In the genomic region with DNA sequence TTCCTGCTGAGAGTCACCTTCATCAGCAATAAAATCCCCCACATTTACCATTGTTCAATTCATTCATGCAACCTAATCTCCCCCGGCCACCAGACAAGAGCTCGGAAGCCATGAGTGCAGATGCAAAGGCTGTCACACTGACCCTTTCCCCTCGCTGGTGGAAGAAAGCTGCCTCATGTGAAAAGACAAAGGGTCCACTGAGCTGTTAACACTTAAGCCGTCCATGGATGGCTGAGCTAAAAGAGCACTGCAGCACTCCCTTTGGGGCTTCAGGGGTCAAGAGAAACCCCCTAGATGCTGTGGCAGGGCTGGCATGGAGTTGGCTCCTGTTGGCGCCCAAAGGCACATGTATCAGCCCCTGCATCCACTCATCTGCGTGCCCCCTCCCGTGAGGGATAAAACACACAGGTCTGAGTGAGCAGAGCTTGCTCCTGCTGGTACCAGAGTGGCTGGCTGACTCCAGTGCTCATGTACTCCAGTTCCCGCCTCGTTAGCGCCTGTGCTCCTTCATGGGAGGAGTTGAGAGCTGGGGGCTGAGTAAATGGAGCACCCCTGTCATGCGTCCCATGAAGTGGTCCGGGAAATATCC, we compare ENCODE assay signal across 23 cellular contexts.
DNase-seq lines count a peak whose midpoint lies in the region; ATAC-seq, FAIRE-seq and TF ChIP-seq lines count a peak whose summit lies in the region.
"Had no signal": no experiment of that assay in that cellular context is flagged by ENCODE, and none has a peak within 500 bp of the region (broad histone marks: within the 10 kb centered on the region; RNA-seq: fewer than 3 reads in every experiment).

No MANE protein-coding gene starts in this region.

- H4K91ac ChIP-seq in H9 (ENCODE audit: insufficient read length, low read depth, low read length) (no peak overlapping the region), H1 (replicated peaks; ENCODE audit: insufficient read length, low read length) (no peak overlapping the region)

- no peak overlapping the region for H2BK15ac ChIP-seq in H9 (ENCODE audit: low read depth, low read length)
- H2BK15ac ChIP-seq in H1 (ENCODE audit: low read length), result no peak overlapping the region
- no peak overlapping the region for H2BK15ac ChIP-seq in mesendoderm (replicated peaks; ENCODE audit: low read depth)

- POLR2A ChIA-PET in H1 (lab: Charles Lee; ENCODE audit: partially characterized antibody), result no interaction called here

- H3K9ac ChIP-seq in H9 (ENCODE audit: extremely low read depth, insufficient read length, low read length) (no peak overlapping the region), H1 (replicated peaks in 1 of 4; ENCODE audit: extremely low read depth in 1 of 4, low read depth in 3 of 4, low read length in 3 of 4) (no peak overlapping the region), mesendoderm (ENCODE audit: low read length) (no peak overlapping the region)
- H3K9ac ChIP-seq: GM23248 had no signal

- TF ChIP-seq POLR2A in H1 (IDR thresholded peaks at IDR 0.05; ENCODE audit: control extremely low read depth in 1 of 2, low read depth in 2 of 2, low read length in 2 of 2) (no peak), gastroesophageal sphincter (IDR thresholded peaks at IDR 0.05) (no peak)

- H3K14ac ChIP-seq in H9 (ENCODE audit: insufficient read depth, low read length), result no peak overlapping the region
- H3K14ac ChIP-seq in H1 (ENCODE audit: insufficient read length), result no peak overlapping the region

- H4K8ac ChIP-seq in H9 (replicated peaks; ENCODE audit: insufficient read length, low read depth, low read length), result no peak overlapping the region
- H4K8ac ChIP-seq in H1 (ENCODE audit: extremely low read depth, insufficient read depth, low read length), result no peak overlapping the region
- no peak overlapping the region for H4K8ac ChIP-seq in mesendoderm (ENCODE audit: low read depth, low read length)

- H3K36me3 ChIP-seq in H1 (ENCODE audit: control insufficient read depth in 2 of 4, insufficient read depth in 4 of 4, low read length in 3 of 4) (no peaks in the 10 kb centered on the region), mesendoderm (ENCODE audit: control insufficient read depth, insufficient read depth, low read length) (no peaks in the 10 kb centered on the region), gastroesophageal sphincter (no peaks in the 10 kb centered on the region)
- H3K36me3 ChIP-seq: BE2C had no signal

- no peak overlapping the region for H3K4me3 ChIP-seq in H1 (ENCODE audit: extremely low read depth in 1 of 4, insufficient read depth in 2 of 4, low read depth in 3 of 4, low read length in 4 of 4)
- no peak overlapping the region for H3K4me3 ChIP-seq in mesendoderm (ENCODE audit: low read length)
- H3K4me3 ChIP-seq in gastroesophageal sphincter, result no peak overlapping the region
- H3K4me3 ChIP-seq: GM23248, K562 had no signal

- peak overlapping the region in 2 of 3 experiments; percentile 19 to 48; a peak in 2 of 7 replicates for H3K27ac Mint-ChIP-seq in H9
- no peak overlapping the region for H3K27ac Mint-ChIP-seq in progenitor cell of endocrine pancreas
- H3K27ac Mint-ChIP-seq: CD4-positive, CD25-positive, alpha-beta regulatory T cell; CD8-positive, alpha-beta memory T cell had no signal

- H3K4me3 Mint-ChIP-seq in H9, result no peak overlapping the region
- H3K4me3 Mint-ChIP-seq in progenitor cell of endocrine pancreas (ENCODE audit: low read depth), result no peak overlapping the region
- H3K4me3 Mint-ChIP-seq: CD4-positive, CD25-positive, alpha-beta regulatory T cell; CD8-positive, alpha-beta memory T cell had no signal

- H3K79me2 ChIP-seq in H9 (ENCODE audit: insufficient read depth, low read length) (no peaks in the 10 kb centered on the region), H1 (ENCODE audit: control insufficient read depth in 1 of 2, insufficient read depth in 2 of 2, low read length in 2 of 2) (no peaks in the 10 kb centered on the region), mesendoderm (ENCODE audit: control insufficient read depth, insufficient read depth, low read length) (no peaks in the 10 kb centered on the region)

- no peak overlapping the region for H3T11ph ChIP-seq in H9 (ENCODE audit: low read length)

- no peak overlapping the region for H3K56ac ChIP-seq in H9 (ENCODE audit: insufficient read length, low read depth, low read length)
- H3K56ac ChIP-seq in H1 (replicated peaks; ENCODE audit: insufficient read length, low read depth, low read length), result no peak overlapping the region
- H3K56ac ChIP-seq in mesendoderm (ENCODE audit: low read length), result no peak overlapping the region

- CTCF ChIA-PET in H1 (lab: Charles Lee; ENCODE audit: partially characterized antibody), result interaction anchor here (1.1 to 2.4 kb wide), 2 partner anchors 20 to 363 kb away, joined by 3 to 14 read pairs; no protein-coding TSS in a partner anchor

- H3K23me2 ChIP-seq in H9 (ENCODE audit: insufficient read length, low read depth, low read length, poor library complexity, severe bottlenecking), result no peaks in the 10 kb centered on the region
- no peaks in the 10 kb centered on the region for H3K23me2 ChIP-seq in H1 (ENCODE audit: low read depth, low read length)

- H2BK20ac ChIP-seq in H9 (ENCODE audit: low read depth, low read length, poor library complexity, severe bottlenecking), result no peak overlapping the region
- H2BK20ac ChIP-seq in H1 (ENCODE audit: low read length), result no peak overlapping the region

- TF ChIP-seq EP300 in H1 (IDR thresholded peaks at IDR 0.05; ENCODE audit: borderline replicate concordance in 1 of 2, low read depth in 2 of 2, low read length in 2 of 2) (no peak), gastroesophageal sphincter (IDR thresholded peaks at IDR 0.05) (no peak)

- no peaks in the 10 kb centered on the region for H3K36me3 Mint-ChIP-seq in H9 (ENCODE audit: insufficient read depth in 1 of 3, low read depth in 3 of 3)
- H3K36me3 Mint-ChIP-seq in progenitor cell of endocrine pancreas (ENCODE audit: insufficient read depth), result no peaks in the 10 kb centered on the region
- H3K36me3 Mint-ChIP-seq: CD4-positive, CD25-positive, alpha-beta regulatory T cell; CD8-positive, alpha-beta memory T cell had no signal

- H2AFZ ChIP-seq in H9 (ENCODE audit: low read length), result no peak overlapping the region
- H2AFZ ChIP-seq in H1 (ENCODE audit: low read length), result peak overlapping the region; percentile 17; the same call in 1 of the 2 replicates
- H2AFZ ChIP-seq: GM23248 had no signal

- H3K4me2 ChIP-seq in H9 (ENCODE audit: insufficient read depth, insufficient read length, low read length) (no peak overlapping the region), H1 (ENCODE audit: insufficient read depth in 1 of 2, low read depth in 2 of 2, low read length in 2 of 2) (no peak overlapping the region), mesendoderm (ENCODE audit: low read length) (no peak overlapping the region)

- FAIRE-seq in H1 (lab: Jason Lieb, UNC), result no peak
- FAIRE-seq: A204.1, GM19239, HTR-8/SVneo, K562 had no signal

- no peaks in the 10 kb centered on the region; a peak in 1 of 5 replicates for H3K9me3 Mint-ChIP-seq in H9
- H3K9me3 Mint-ChIP-seq in progenitor cell of endocrine pancreas (ENCODE audit: low read depth), result no peaks in the 10 kb centered on the region

- H2BK12ac ChIP-seq in H9 (ENCODE audit: insufficient read length, low read depth, low read length) (no peak overlapping the region), H1 (ENCODE audit: low read depth, low read length) (no peak overlapping the region)

- H3K23ac ChIP-seq in H9 (ENCODE audit: insufficient read length, low read depth, low read length), result no peak overlapping the region
- H3K23ac ChIP-seq in H1 (ENCODE audit: insufficient read length), result no peak overlapping the region
- H3K23ac ChIP-seq in mesendoderm (ENCODE audit: low read length), result no peak overlapping the region

- ATAC-seq in gastroesophageal sphincter, result no peak
- ATAC-seq: K562 had no signal

- H3K27me3 Mint-ChIP-seq in H9 (ENCODE audit: low read depth) (no peaks in the 10 kb centered on the region), progenitor cell of endocrine pancreas (no peaks in the 10 kb centered on the region)
- H3K27me3 Mint-ChIP-seq: CD4-positive, CD25-positive, alpha-beta regulatory T cell had no signal

- H3K18ac ChIP-seq in H9 (ENCODE audit: insufficient read length, low read depth, low read length) (no peak overlapping the region), H1 (ENCODE audit: extremely low read depth, low read length) (no peak overlapping the region), mesendoderm (ENCODE audit: low read length) (no peak overlapping the region)

- H3K4me1 Mint-ChIP-seq in H9 (peaks cover 3 to 9% of the 10 kb centered on the region in 2 experiments), progenitor cell of endocrine pancreas (ENCODE audit: low read depth) (no peaks in the 10 kb centered on the region)
- H3K4me1 Mint-ChIP-seq: CD4-positive, CD25-positive, alpha-beta regulatory T cell; CD8-positive, alpha-beta memory T cell had no signal

- H3K9me3 ChIP-seq in H9 (ENCODE audit: control insufficient read depth, low read depth, low read length), result no peaks in the 10 kb centered on the region
- no peaks in the 10 kb centered on the region for H3K9me3 ChIP-seq in H1 (ENCODE audit: insufficient read depth in 2 of 2, low read depth in 1 of 2, low read length in 1 of 2)
- H3K9me3 ChIP-seq in gastroesophageal sphincter, result no peaks in the 10 kb centered on the region
- H3K9me3 ChIP-seq: BE2C had no signal

- no peaks in the 10 kb centered on the region for H3K79me1 ChIP-seq in H9 (ENCODE audit: insufficient read depth, low read depth, low read length, poor library complexity, severe bottlenecking)
- H3K79me1 ChIP-seq in H1 (ENCODE audit: low read depth, low read length), result no peaks in the 10 kb centered on the region
- no peaks in the 10 kb centered on the region for H3K79me1 ChIP-seq in mesendoderm (ENCODE audit: low read length)

- no peak overlapping the region for H4K5ac ChIP-seq in H9 (ENCODE audit: insufficient read length, low read depth, low read length)
- H4K5ac ChIP-seq in H1 (ENCODE audit: insufficient read length, low read depth, low read length), result no peak overlapping the region
- no peak overlapping the region for H4K5ac ChIP-seq in mesendoderm (ENCODE audit: low read length)

- WGBS in H9 (ENCODE audit: extremely low coverage, insufficient read length, low lambda C conversion rate), result no CpG with 5 or more reads among the region's 12 CpGs
- 91% methylated on average over 12 of the region's 12 CpGs; no CpG with 5 or more reads in 1 of the 2 experiments for WGBS in H1 (ENCODE audit: extremely low coverage in 1 of 2, insufficient coverage in 1 of 2, insufficient read length in 1 of 2, insufficient replicate concordance in 2 of 2, low coverage in 1 of 2, low lambda C conversion rate in 2 of 2, missing lambda C conversion rate in 1 of 2), 2 experiments
- no CpG with 5 or more reads among the region's 12 CpGs for WGBS in mesendoderm (ENCODE audit: extremely low coverage, insufficient coverage, low lambda C conversion rate)
- 83 to 95% methylated on average over 5 to 9 of the region's 12 CpGs for WGBS in gastroesophageal sphincter (ENCODE audit: low coverage in 1 of 2), 2 donors

- TF ChIP-seq CTCF in H9 (conservative IDR thresholded peaks at IDR 0.05), result no peak
- no peak for TF ChIP-seq CTCF in H1 (IDR thresholded peaks at IDR 0.05; ENCODE audit: control extremely low read depth in 1 of 3, insufficient read depth in 1 of 3, low read depth in 1 of 3, low read length in 3 of 3)
- no peak for TF ChIP-seq CTCF in progenitor cell of endocrine pancreas (IDR thresholded peaks at IDR 0.05; ENCODE audit: unreplicated experiment)
- TF ChIP-seq CTCF in gastroesophageal sphincter (IDR thresholded peaks at IDR 0.05), result no peak

- H3K4me1 ChIP-seq in H9 (ENCODE audit: insufficient read depth, low read length) (no peaks in the 10 kb centered on the region), H1 (replicated peaks in 1 of 4; ENCODE audit: control insufficient read depth in 3 of 4, insufficient read depth in 4 of 4, low read length in 3 of 4) (no peaks in the 10 kb centered on the region), mesendoderm (ENCODE audit: control insufficient read depth, low read depth, low read length) (no peaks in the 10 kb centered on the region), gastroesophageal sphincter (no peaks in the 10 kb centered on the region)
- H3K4me1 ChIP-seq: BE2C had no signal

- no peak overlapping the region for H2AK5ac ChIP-seq in H9 (ENCODE audit: insufficient read length, low read length)
- H2AK5ac ChIP-seq in H1 (ENCODE audit: low read depth, low read length), result no peak overlapping the region
- H2AK5ac ChIP-seq in mesendoderm (ENCODE audit: low read length), result no peak overlapping the region

- no peaks in the 10 kb centered on the region for H4K20me1 ChIP-seq in H9 (ENCODE audit: control insufficient read depth, insufficient read depth, insufficient read length)
- no peaks in the 10 kb centered on the region for H4K20me1 ChIP-seq in H1 (replicated peaks in 1 of 2; ENCODE audit: control insufficient read depth in 1 of 2, insufficient read depth in 2 of 2, low read length in 2 of 2)

- H2BK120ac ChIP-seq in H9 (ENCODE audit: low read depth, low read length, poor library complexity, severe bottlenecking) (no peak overlapping the region), H1 (replicated peaks; ENCODE audit: low read depth, low read length) (no peak overlapping the region), mesendoderm (ENCODE audit: low read depth, low read length) (no peak overlapping the region)

- TF ChIP-seq RAD21 in H1 (IDR thresholded peaks at IDR 0.05 in 1 of 2, conservative IDR thresholded peaks at IDR 0.05 in 1 of 2; ENCODE audit: low read depth in 2 of 2, low read length in 2 of 2), result no peak

- no peak overlapping the region for H3K27ac ChIP-seq in H9 (ENCODE audit: insufficient read length, low read depth, low read length)
- no peak overlapping the region for H3K27ac ChIP-seq in H1 (ENCODE audit: low read depth, low read length)
- H3K27ac ChIP-seq in mesendoderm (ENCODE audit: low read depth, low read length), result no peak overlapping the region
- no peak overlapping the region for H3K27ac ChIP-seq in gastroesophageal sphincter
- H3K27ac ChIP-seq: GM23248 had no signal

- DNase-seq in H9, result no peak
- DNase-seq in H1 (ENCODE audit: low read depth in 1 of 2, low spot score in 2 of 2), result no peak
- DNase-seq in mesendoderm, result peak; percentile 21
- DNase-seq in retina, result peak; percentile 75
- no peak for DNase-seq in NCI-H2227 treated with DMSO at 0.1 percent for 48 hours (lab: John Stamatoyannopoulos, UW)
- DNase-seq in DMS153 (lab: John Stamatoyannopoulos, UW), result no peak
- no peak for DNase-seq in progenitor cell of endocrine pancreas (ENCODE audit: low spot score, unreplicated experiment)
- DNase-seq: ACHN; BE2C; C1 segment of cervical spinal cord; CD4-positive, CD25-positive, alpha-beta regulatory T cell; CD8-positive, alpha-beta memory T cell; COR-L47; DMS 273 treated with DMSO at 0.1 percent for 48 hours; GF-D8; GM23248; H7; IMR-90 had no signal

- H3K4ac ChIP-seq in H9 (ENCODE audit: low read depth, low read length), result no peak overlapping the region
- H3K4ac ChIP-seq in H1 (replicated peaks; ENCODE audit: insufficient read length, low read depth, low read length), result no peak overlapping the region
- H3K4ac ChIP-seq in mesendoderm (ENCODE audit: low read depth, low read length), result no peak overlapping the region

- H3K27me3 ChIP-seq in H9 (ENCODE audit: insufficient read depth, low read length) (no peaks in the 10 kb centered on the region), H1 (replicated peaks in 1 of 4; ENCODE audit: control insufficient read depth in 3 of 4, extremely low read depth in 1 of 4, insufficient read depth in 3 of 4, low read length in 3 of 4) (no peaks in the 10 kb centered on the region), mesendoderm (ENCODE audit: insufficient read depth, low read length, poor library complexity) (no peaks in the 10 kb centered on the region), gastroesophageal sphincter (no peaks in the 10 kb centered on the region)
- H3K27me3 ChIP-seq: BE2C had no signal

- H2BK5ac ChIP-seq in H9 (ENCODE audit: insufficient read length, low read length) (no peak overlapping the region), H1 (ENCODE audit: low read depth, low read length) (no peak overlapping the region), mesendoderm (ENCODE audit: low read length) (no peak overlapping the region)

Comparison
In these comparisons a context has a peak if more than half of its experiments do, and no peak if none do; other contexts are left out.
1. DNase-seq: peak in mesendoderm (single experiment) and retina (single experiment); none in H9 (single experiment), H1 (0 of 2), NCI-H2227 treated with DMSO at 0.1 percent for 48 hours (single experiment), DMS153 (single experiment) and progenitor cell of endocrine pancreas (single experiment).